Comparison of ENCODE assay signal across 16 cellular contexts in genomic region chr2:29215739-29216608, GRCh38.
DNase-seq lines count a peak whose midpoint lies in the region; ATAC-seq, FAIRE-seq and TF ChIP-seq lines count a peak whose summit lies in the region.
"Had no signal": no experiment of that assay in that cellular context is flagged by ENCODE, and none has a peak within 500 bp of the region (broad histone marks: within the 10 kb centered on the region; RNA-seq: fewer than 3 reads in every experiment).

No MANE protein-coding gene starts in this region.

- ATAC-seq in A549 (peak; percentile 15 to 23), GM19455 (IDR thresholded peaks at IDR 0.05; ENCODE audit: unreplicated experiment) (no peak), GM18519 (IDR thresholded peaks at IDR 0.05; ENCODE audit: low FRiP score, unreplicated experiment) (no peak)
- ATAC-seq: K562, PC-3 had no signal

- TF ChIP-seq CTCF in A549 (IDR thresholded peaks at IDR 0.05) (no peak), Calu3 (IDR thresholded peaks at IDR 0.05; ENCODE audit: unreplicated experiment) (no peak), WERI-Rb-1 (IDR thresholded peaks at IDR 0.05; ENCODE audit: low read depth, low read length) (peak; percentile 52; the same call in 1 of the 2 replicates)

- no peak for FAIRE-seq in A549 (lab: Jason Lieb, UNC)
- FAIRE-seq: H54, K562 had no signal

- H3K23ac ChIP-seq in neuronal stem cell (ENCODE audit: low read depth, low read length, poor library complexity) = no peak overlapping the region

- TF ChIP-seq EP300 in A549 (IDR thresholded peaks at IDR 0.05) = no peak

- no peak for DNase-seq in A549 (ENCODE audit: low read depth in 1 of 2, low spot score in 1 of 2)
- no peak for DNase-seq in Calu3
- peak; percentile 89 for DNase-seq in WERI-Rb-1
- DNase-seq in neuronal stem cell (ENCODE audit: low spot score) = no peak
- DNase-seq in Ammon's horn (ENCODE audit: low spot score) = no peak
- DNase-seq: DMS153, EL, NCI-H1436 treated with DMSO at 0.1 percent for 48 hours, NCI-H2081 treated with DMSO at 0.1 percent for 48 hours, NCI-H524 treated with DMSO at 0.1 percent for 48 hours, PC-3 had no signal

- no peaks in the 10 kb centered on the region for H3K4me1 ChIP-seq in A549
- peaks cover 3 to 4% of the 10 kb centered on the region in 2 donors for H3K4me1 ChIP-seq in neuronal stem cell (ENCODE audit: control insufficient read depth in 2 of 2, insufficient read depth in 1 of 2, low read depth in 1 of 2, low read length in 2 of 2)

- no peak for TF ChIP-seq RAD21 in A549 (conservative IDR thresholded peaks at IDR 0.05 in 1 of 2, IDR thresholded peaks at IDR 0.05 in 1 of 2)

- H2BK5ac ChIP-seq in neuronal stem cell (ENCODE audit: low read length) = no peak overlapping the region

- no peak overlapping the region for H3K4me2 ChIP-seq in A549
- H3K4me2 ChIP-seq in neuronal stem cell (ENCODE audit: insufficient read depth, low read length, poor library complexity, severe bottlenecking) = no peak overlapping the region

- peak overlapping the region; percentile 15 for H3K18ac ChIP-seq in neuronal stem cell (ENCODE audit: low read length)

- no peak overlapping the region for H2BK15ac ChIP-seq in neuronal stem cell (ENCODE audit: low read length)

- no peak overlapping the region for H3K4ac ChIP-seq in neuronal stem cell (ENCODE audit: low read length)

- 79% methylated on average over 20 of the region's 20 CpGs for WGBS in A549 (ENCODE audit: missing lambda C conversion rate)
- no CpG with 5 or more reads among the region's 20 CpGs for WGBS in neuronal stem cell (ENCODE audit: extremely low coverage in 2 of 2, insufficient read length in 2 of 2, insufficient replicate concordance in 1 of 2), 2 donors

- H2AFZ ChIP-seq in neuronal stem cell (ENCODE audit: low read length) = no peak overlapping the region

- no peak for TF ChIP-seq POLR2A in A549 (IDR thresholded peaks at IDR 0.05; ENCODE audit: low read length)

- H3K9me3 ChIP-seq in A549 = no peaks in the 10 kb centered on the region
- H3K9me3 ChIP-seq in WERI-Rb-1 (ENCODE audit: severe bottlenecking) = no peaks in the 10 kb centered on the region
- peaks cover 0 to 2% of the 10 kb centered on the region in 2 donors for H3K9me3 ChIP-seq in neuronal stem cell (replicated peaks in 1 of 2; ENCODE audit: control insufficient read depth in 2 of 2, insufficient read depth in 1 of 2, low read depth in 1 of 2, low read length in 2 of 2)

- H3K27ac Mint-ChIP-seq in Calu3 (ENCODE audit: unreplicated experiment) = peak overlapping the region; percentile 54

- intact Hi-C loops in Calu3 (cut with micrococcal nuclease; ENCODE audit: unreplicated experiment) = no loop called here

- H3K27me3 ChIP-seq in WERI-Rb-1 (ENCODE audit: insufficient read depth, low read depth, severe bottlenecking) (no peaks in the 10 kb centered on the region), neuronal stem cell (ENCODE audit: control insufficient read depth in 3 of 3, insufficient read depth in 3 of 3, low read depth in 1 of 3, low read length in 3 of 3) (peaks cover 0 to 2% (median 0%) of the 10 kb centered on the region in 3 experiments)

- H2AK5ac ChIP-seq in neuronal stem cell (ENCODE audit: low read depth, low read length) = no peak overlapping the region

- no peak overlapping the region for H4K91ac ChIP-seq in neuronal stem cell (ENCODE audit: low read depth, low read length, poor library complexity)

- no peak overlapping the region for H3K9ac ChIP-seq in neuronal stem cell (ENCODE audit: low read depth, low read length, poor library complexity)

- H3K4me3 ChIP-seq in A549 = no peak overlapping the region
- H3K4me3 ChIP-seq in WERI-Rb-1 (ENCODE audit: low read depth, low read length) = no peak overlapping the region
- peak overlapping the region in 1 of 2 donors; percentile 54 for H3K4me3 ChIP-seq in neuronal stem cell (ENCODE audit: low read length in 2 of 2)
- H3K4me3 ChIP-seq: K562, SK-N-MC had no signal

- BruUV-seq in Calu3 (replicated peaks; lab: Mats Ljungman, UMichigan) = no TSS peak

- POLR2A ChIA-PET in A549 (lab: Yijun Ruan, JAX) = no interaction called here

- H2BK120ac ChIP-seq in neuronal stem cell (ENCODE audit: low read depth, low read length) = no peak overlapping the region

- H3K27me3 Mint-ChIP-seq in Calu3 (ENCODE audit: unreplicated experiment) = no peaks in the 10 kb centered on the region

- H3K79me1 ChIP-seq in neuronal stem cell (ENCODE audit: low read depth, low read length) = no peaks in the 10 kb centered on the region

- H3K14ac ChIP-seq in neuronal stem cell (ENCODE audit: low read length) = no peak overlapping the region

- H3K36me3 Mint-ChIP-seq in Calu3 (ENCODE audit: insufficient read depth, unreplicated experiment) = peaks cover 50% of the 10 kb centered on the region

- CTCF ChIA-PET in A549 (lab: Yijun Ruan, JAX) = interaction anchor here (0.8 to 1.2 kb wide), 2 partner anchors 9 to 257 kb away, joined by 3 to 6 read pairs; no protein-coding TSS in a partner anchor
- CTCF ChIA-PET in Calu3 (lab: Charles Lee) = no interaction called here

- H3K36me3 ChIP-seq in WERI-Rb-1 (no peaks in the 10 kb centered on the region), neuronal stem cell (replicated peaks in 1 of 2; ENCODE audit: control insufficient read depth in 2 of 2, insufficient read depth in 2 of 2, low read length in 2 of 2) (peaks cover 0 to 33% of the 10 kb centered on the region in 2 donors)

- H3K9me3 Mint-ChIP-seq in Calu3 (ENCODE audit: low read depth, unreplicated experiment) = no peaks in the 10 kb centered on the region

- H4K8ac ChIP-seq in neuronal stem cell (ENCODE audit: low read depth, low read length) = no peak overlapping the region

- H2BK12ac ChIP-seq in neuronal stem cell (ENCODE audit: low read length) = no peak overlapping the region

- H3K27ac ChIP-seq in A549 (no peak overlapping the region), WERI-Rb-1 (peak overlapping the region; percentile 37), neuronal stem cell (replicated peaks; ENCODE audit: low read length) (no peak overlapping the region)
- H3K27ac ChIP-seq: SK-N-MC had no signal

- H3K4me1 Mint-ChIP-seq in Calu3 (ENCODE audit: low read depth, unreplicated experiment) = no peaks in the 10 kb centered on the region

- H3K4me3 Mint-ChIP-seq in Calu3 (ENCODE audit: low read depth, unreplicated experiment) = no peak overlapping the region

TF ChIP-seq in A549, 52 proteins besides CTCF, POLR2A, EP300 and RAD21:
- TF ChIP-seq RARB (CRISPR knock-in tag; IDR thresholded peaks at IDR 0.05) (no peak), ESRRA (IDR thresholded peaks at IDR 0.05; ENCODE audit: borderline replicate concordance, low read length) (no peak), HEYL (CRISPR knock-in tag; IDR thresholded peaks at IDR 0.05) (no peak), BCL3 (IDR thresholded peaks at IDR 0.05) (no peak), HOXB5 (CRISPR knock-in tag; IDR thresholded peaks at IDR 0.05) (no peak), CHD4 (IDR thresholded peaks at IDR 0.05; ENCODE audit: borderline replicate concordance) (no peak), NFE2L2 (conservative IDR thresholded peaks at IDR 0.05; ENCODE audit: low read length) (no peak), CBX2 (IDR thresholded peaks at IDR 0.05; ENCODE audit: borderline replicate concordance, low read depth) (no peak), MYC (IDR thresholded peaks at IDR 0.05; ENCODE audit: borderline replicate concordance, low read length) (no peak), MAFK (IDR thresholded peaks at IDR 0.05; ENCODE audit: partially characterized antibody) (no peak), ZSCAN20 (CRISPR knock-in tag; IDR thresholded peaks at IDR 0.05) (no peak)
- TF ChIP-seq, protein P1, sequence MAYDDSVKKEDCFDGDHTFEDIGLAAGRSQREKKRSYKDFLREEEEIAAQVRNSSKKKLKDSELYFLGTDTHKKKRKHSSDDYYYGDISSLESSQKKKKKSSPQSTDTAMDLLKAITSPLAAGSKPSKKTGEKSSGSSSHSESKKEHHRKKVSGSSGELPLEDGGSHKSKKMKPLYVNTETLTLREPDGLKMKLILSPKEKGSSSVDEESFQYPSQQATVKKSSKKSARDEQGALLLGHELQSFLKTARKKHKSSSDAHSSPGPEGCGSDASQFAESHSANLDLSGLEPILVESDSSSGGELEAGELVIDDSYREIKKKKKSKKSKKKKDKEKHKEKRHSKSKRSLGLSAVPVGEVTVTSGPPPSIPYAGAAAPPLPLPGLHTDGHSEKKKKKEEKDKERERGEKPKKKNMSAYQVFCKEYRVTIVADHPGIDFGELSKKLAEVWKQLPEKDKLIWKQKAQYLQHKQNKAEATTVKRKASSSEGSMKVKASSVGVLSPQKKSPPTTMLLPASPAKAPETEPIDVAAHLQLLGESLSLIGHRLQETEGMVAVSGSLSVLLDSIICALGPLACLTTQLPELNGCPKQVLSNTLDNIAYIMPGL (CRISPR knock-in tag; IDR thresholded peaks at IDR 0.05; ENCODE audit: borderline replicate concordance) = no peak
- TF ChIP-seq, protein P2, sequence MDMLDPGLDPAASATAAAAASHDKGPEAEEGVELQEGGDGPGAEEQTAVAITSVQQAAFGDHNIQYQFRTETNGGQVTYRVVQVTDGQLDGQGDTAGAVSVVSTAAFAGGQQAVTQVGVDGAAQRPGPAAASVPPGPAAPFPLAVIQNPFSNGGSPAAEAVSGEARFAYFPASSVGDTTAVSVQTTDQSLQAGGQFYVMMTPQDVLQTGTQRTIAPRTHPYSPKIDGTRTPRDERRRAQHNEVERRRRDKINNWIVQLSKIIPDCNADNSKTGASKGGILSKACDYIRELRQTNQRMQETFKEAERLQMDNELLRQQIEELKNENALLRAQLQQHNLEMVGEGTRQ (IDR thresholded peaks at IDR 0.05) = no peak
TF ChIP-seq in A549: peak in this region for 0.

Comparison
In these comparisons a context has a peak if more than half of its experiments do, and no peak if none do; other contexts are left out.
1. ATAC-seq: peak in A549 (2 of 2); none in GM19455 (single experiment) and GM18519 (single experiment).